Comparison of ENCODE assay signal across 21 cellular contexts in genomic region chr21:33892853-33893252, GRCh38. TPM values are rescaled to one million over a fixed set of nuclear protein-coding genes. Genes with fewer than 3 reads are reported as not detected.
DNase-seq lines count a peak whose midpoint lies in the region; ATAC-seq and TF ChIP-seq lines count a peak whose summit lies in the region.
"Had no signal": no experiment of that assay in that cellular context is flagged by ENCODE, and none has a peak within 500 bp of the region (broad histone marks: within the 10 kb centered on the region; RNA-seq: fewer than 3 reads in every experiment).

No MANE protein-coding gene starts in this region.

- H3K4me3 ChIP-seq in HFF-Myc (replicated peaks; ENCODE audit: low read depth, low read length) (no peak overlapping the region), WERI-Rb-1 (ENCODE audit: low read depth, low read length) (no peak overlapping the region), lower lobe of right lung (no peak overlapping the region)
- H3K4me3 ChIP-seq: testis had no signal

- peaks cover 12% of the 10 kb centered on the region for H3K4me1 ChIP-seq in lower lobe of right lung

- peak; percentile 62 for DNase-seq in DMS 273 (lab: John Stamatoyannopoulos, UW; ENCODE audit: unreplicated experiment)
- no peak for DNase-seq in DMS 273 treated with DMSO at 0.1 percent for 48 hours (lab: John Stamatoyannopoulos, UW)
- DNase-seq in HFF-Myc (ENCODE audit: extremely low read depth, low read depth): no peak
- peak; percentile 66 for DNase-seq in WERI-Rb-1
- peak; percentile 81 for DNase-seq in iPS-NIHi7 (ENCODE audit: extremely low spot score)
- no peak for DNase-seq in cortex of kidney (lab: John Stamatoyannopoulos, UW)
- DNase-seq in lower lobe of right lung: no peak
- DNase-seq: activated B cell treated with CpG ODN at 0.5 μM for 24 hours; activated CD8-positive, alpha-beta T cell treated with anti-CD3 and anti-CD28 coated beads for 36 hours; activated naive CD4-positive, alpha-beta T cell treated with anti-CD3 and anti-CD28 coated beads, Interleukin-2, amount 10 ng/mL, durations not matched to agents 7 days and 5 days; activated T-cell treated with anti-CD3 and anti-CD28 coated beads, Interleukin-2, amount 50 U/mL, for 24 hours; cerebellar nuclear complex; hypothalamus; left colon; midbrain; NCI-H1417 treated with DMSO at 0.1 percent for 48 hours; NK-92 treated with Interleukin-12 subunit alpha and Interleukin-12 subunit beta, amount 100 ng/mL, for 24 hours; testis had no signal

- peak; percentile 5 for TF ChIP-seq CTCF in HFF-Myc (IDR thresholded peaks at IDR 0.05; ENCODE audit: low read depth, low read length, missing control alignments)
- peak; percentile 69 for TF ChIP-seq CTCF in WERI-Rb-1 (IDR thresholded peaks at IDR 0.05; ENCODE audit: low read depth, low read length)
- no peak for TF ChIP-seq CTCF in lower lobe of right lung (IDR thresholded peaks at IDR 0.05)

- no peak for ATAC-seq in lower lobe of right lung
- no peak for ATAC-seq in HG03342 (IDR thresholded peaks at IDR 0.05; ENCODE audit: unreplicated experiment)
- ATAC-seq: activated CD8-positive, alpha-beta T cell treated with anti-CD3 and anti-CD28 coated beads for 36 hours; left colon; Right ventricle myocardium inferior had no signal

- H3K27ac ChIP-seq in WERI-Rb-1 (no peak overlapping the region), lower lobe of right lung (no peak overlapping the region)
- H3K27ac ChIP-seq: 22Rv1, testis had no signal

- H3K27me3 ChIP-seq in WERI-Rb-1 (ENCODE audit: insufficient read depth, low read depth, severe bottlenecking) (no peaks in the 10 kb centered on the region), lower lobe of right lung (ENCODE audit: low read depth) (no peaks in the 10 kb centered on the region)
- H3K27me3 ChIP-seq: testis had no signal

- H3K9me3 ChIP-seq in WERI-Rb-1 (ENCODE audit: severe bottlenecking) (no peaks in the 10 kb centered on the region), lower lobe of right lung (no peaks in the 10 kb centered on the region)
- H3K9me3 ChIP-seq: testis had no signal

- intact Hi-C loops in lower lobe of right lung (cut with DNase I): no loop called here

- H3K36me3 ChIP-seq in WERI-Rb-1 (no peaks in the 10 kb centered on the region), lower lobe of right lung (no peaks in the 10 kb centered on the region)

RNA-seq across cellular contexts. Expression of gene ATP5PO, which starts 22.8 kb away (rescaled TPM):
- total RNA-seq in lower lobe of right lung: 100 TPM

Comparison
In these comparisons a context has a peak if more than half of its experiments do, and no peak if none do; other contexts are left out.
1. DNase-seq: peak in DMS 273 (single experiment), WERI-Rb-1 (single experiment) and iPS-NIHi7 (single experiment); none in DMS 273 treated with DMSO at 0.1 percent for 48 hours (single experiment), HFF-Myc (single experiment), cortex of kidney (single experiment) and lower lobe of right lung (single experiment).